Comparison of ENCODE assay signal across 13 cellular contexts in the genomic region with DNA sequence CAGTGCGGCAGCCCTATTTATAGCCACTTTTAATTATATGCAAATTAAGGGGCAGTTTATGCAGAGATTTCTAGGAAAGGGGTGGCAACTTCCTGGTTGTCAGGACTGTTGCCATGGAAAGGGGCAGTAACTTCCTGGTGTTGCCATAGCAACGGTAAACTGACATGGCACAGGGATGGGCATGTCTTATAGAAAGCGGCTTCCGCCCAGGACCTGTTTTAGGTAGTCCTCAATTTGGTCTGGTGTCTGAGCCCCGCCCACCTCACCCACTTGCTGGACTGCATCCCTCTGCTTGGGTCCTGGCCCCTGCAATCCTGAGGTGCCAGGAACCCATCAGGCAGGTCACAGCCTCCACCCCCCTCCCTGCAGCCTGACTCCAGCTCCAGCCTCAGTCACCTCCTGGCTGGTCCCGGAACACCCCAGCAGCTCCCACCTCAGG.
DNase-seq lines count a peak whose midpoint lies in the region; ATAC-seq and TF ChIP-seq lines count a peak whose summit lies in the region.
"Had no signal": no experiment of that assay in that cellular context is flagged by ENCODE, and none has a peak within 500 bp of the region (broad histone marks: within the 10 kb centered on the region; RNA-seq: fewer than 3 reads in every experiment).

No MANE protein-coding gene starts in this region.

- POLR2A ChIA-PET in PC-3 (lab: Charles Lee; ENCODE audit: unreplicated experiment) = no interaction called here
- POLR2A ChIA-PET in MCF 10A (lab: Yijun Ruan, JAX) = no interaction called here

- H3K4me1 Mint-ChIP-seq in MCF 10A (ENCODE audit: insufficient read depth, unreplicated experiment) = no peaks in the 10 kb centered on the region

- no peaks in the 10 kb centered on the region for H4K20me1 ChIP-seq in PC-3 (ENCODE audit: low read length)

- no peaks in the 10 kb centered on the region for H3K4me1 ChIP-seq in PC-3 (ENCODE audit: insufficient read depth, low read length)

- intact Hi-C loops in PC-3 (cut with micrococcal nuclease) = no loop called here
- intact Hi-C loops in MCF 10A (cut with micrococcal nuclease) = no loop called here

- in situ Hi-C loops in KBM-7 (cut with MboI; ENCODE audit: low pct_unique_long_range_greater_than_20kb, low sequenced_read_pairs) = no loop called here

- BruUV-seq in PC-3 (replicated peaks; lab: Mats Ljungman, UMichigan) = no TSS peak
- no TSS peak for BruUV-seq in MCF 10A (replicated peaks; lab: Mats Ljungman, UMichigan)

- no peak overlapping the region for H3K4me2 ChIP-seq in PC-3 (ENCODE audit: low read length)

- H3K27ac Mint-ChIP-seq in MCF 10A (ENCODE audit: low read depth, unreplicated experiment) = no peak overlapping the region

- CTCF ChIA-PET in PC-3 (lab: Charles Lee) = no interaction called here
- CTCF ChIA-PET in MCF 10A (lab: Yijun Ruan, JAX) = no interaction called here

- no peaks in the 10 kb centered on the region for H3K9me2 ChIP-seq in PC-3 (replicated peaks; ENCODE audit: low read length)

- H3K9me3 ChIP-seq in PC-3 (ENCODE audit: low read length) (no peaks in the 10 kb centered on the region), WERI-Rb-1 (ENCODE audit: severe bottlenecking) (peaks cover 3% of the 10 kb centered on the region)
- H3K9me3 ChIP-seq: ovary had no signal

- H3K27me3 ChIP-seq in PC-3 (ENCODE audit: low read length) (peaks cover 8% of the 10 kb centered on the region; the same call in 1 of the 2 replicates), WERI-Rb-1 (ENCODE audit: insufficient read depth, low read depth, severe bottlenecking) (no peaks in the 10 kb centered on the region)
- H3K27me3 ChIP-seq: ovary had no signal

- no peak overlapping the region for H3K27ac ChIP-seq in PC-3 (ENCODE audit: low read length)
- H3K27ac ChIP-seq in WERI-Rb-1 = no peak overlapping the region
- H3K27ac ChIP-seq: ovary had no signal

- no peak overlapping the region for H2AFZ ChIP-seq in PC-3 (ENCODE audit: low read length)

- H3K27me3 Mint-ChIP-seq in MCF 10A (ENCODE audit: insufficient read depth, unreplicated experiment) = peaks cover 13% of the 10 kb centered on the region

- TF ChIP-seq CTCF in PC-3 (conservative IDR thresholded peaks at IDR 0.05; ENCODE audit: low read depth, low read length) (no peak), MCF 10A (IDR thresholded peaks at IDR 0.05; ENCODE audit: unreplicated experiment) (no peak), WERI-Rb-1 (IDR thresholded peaks at IDR 0.05; ENCODE audit: low read depth, low read length) (no peak)

- no peaks in the 10 kb centered on the region for H3F3A ChIP-seq in PC-3 (ENCODE audit: low read length, unreplicated experiment)

- peaks cover 11% of the 10 kb centered on the region for H3K9me3 Mint-ChIP-seq in MCF 10A (ENCODE audit: unreplicated experiment)

- DNase-seq in DMS 273 treated with DMSO at 0.1 percent for 48 hours (lab: John Stamatoyannopoulos, UW) (peak; percentile 86), KBM-7 (peak; percentile 25), PC-3 (peak; percentile 7), inferior parietal cortex (ENCODE audit: extremely low spot score) (peak; percentile 53), MCF 10A (ENCODE audit: unreplicated experiment) (no peak), EL (no peak), WERI-Rb-1 (no peak)
- DNase-seq: DMS79; NCI-H1930; ovary; stimulated activated CD4-positive, alpha-beta T cell treated with anti-CD3 and anti-CD28 coated beads, Interleukin-2, amount 100 ng/mL, for 48 hours had no signal

- ATAC-seq in PC-3 (no peak), HG03095 (IDR thresholded peaks at IDR 0.05; ENCODE audit: unreplicated experiment) (no peak)
- ATAC-seq: left lobe of liver had no signal

- no peak overlapping the region for H3K9ac ChIP-seq in PC-3 (ENCODE audit: low read length)

- H3K4me3 ChIP-seq in PC-3 (ENCODE audit: low read length) (no peak overlapping the region), WERI-Rb-1 (ENCODE audit: low read depth, low read length) (no peak overlapping the region)
- H3K4me3 ChIP-seq: ovary had no signal

- H3K36me3 ChIP-seq in PC-3 (ENCODE audit: low read depth, low read length) = no peaks in the 10 kb centered on the region
- H3K36me3 ChIP-seq in WERI-Rb-1 = no peaks in the 10 kb centered on the region
- H3K36me3 ChIP-seq: ovary had no signal

- no peaks in the 10 kb centered on the region for H3K36me3 Mint-ChIP-seq in MCF 10A (ENCODE audit: insufficient read depth, unreplicated experiment)

- H3K4me3 Mint-ChIP-seq in MCF 10A (ENCODE audit: unreplicated experiment) = no peak overlapping the region

- H3K79me2 ChIP-seq in PC-3 (ENCODE audit: low read length) = no peaks in the 10 kb centered on the region

Comparison
In these comparisons a context has a peak if more than half of its experiments do, and no peak if none do; other contexts are left out.
1. DNase-seq: peak in DMS 273 treated with DMSO at 0.1 percent for 48 hours (single experiment), KBM-7 (single experiment), PC-3 (single experiment) and inferior parietal cortex (single experiment); none in MCF 10A (single experiment), EL (single experiment) and WERI-Rb-1 (single experiment).